In genomic region chr19:44025217-44025936, GRCh38 we compare ENCODE assay signal across 8 cellular contexts. TPM values are rescaled to one million over a fixed set of nuclear protein-coding genes. Genes with fewer than 3 reads are reported as not detected.
DNase-seq lines count a peak whose midpoint lies in the region; ATAC-seq and TF ChIP-seq lines count a peak whose summit lies in the region.

ZNF222 (plus strand) TSS chr19:44025379; CDS start chr19:44025437, 58 bp downstream.

- H3K36me3 Mint-ChIP-seq in activated CD4-positive, alpha-beta memory T cell treated with anti-CD3 and anti-CD28 coated beads, Interleukin-2, amount 10 ng/mL, durations not matched to agents 7 days and 5 days (ENCODE audit: low read depth), result peaks cover 51% of the 10 kb centered on the region

- peaks cover 7 to 11% of the 10 kb centered on the region in 2 donors for H3K9me3 ChIP-seq in lung (ENCODE audit: control insufficient read depth in 2 of 2, insufficient read depth in 1 of 2, low read length in 1 of 2)

- no peaks in the 10 kb centered on the region for H3K27me3 ChIP-seq in lung (ENCODE audit: control insufficient read depth, insufficient read depth)

- no peaks in the 10 kb centered on the region for H3K27me3 Mint-ChIP-seq in activated CD4-positive, alpha-beta memory T cell treated with anti-CD3 and anti-CD28 coated beads, Interleukin-2, amount 10 ng/mL, durations not matched to agents 7 days and 5 days

- H3K4me1 Mint-ChIP-seq in activated CD4-positive, alpha-beta memory T cell treated with anti-CD3 and anti-CD28 coated beads, Interleukin-2, amount 10 ng/mL, durations not matched to agents 7 days and 5 days, result peaks cover 17% of the 10 kb centered on the region

- WGBS in lung, 2 donors, result 4% methylated on average over 33 to 37 of the region's 37 CpGs

- peaks cover 42% of the 10 kb centered on the region for H3K9me3 Mint-ChIP-seq in activated CD4-positive, alpha-beta memory T cell treated with anti-CD3 and anti-CD28 coated beads, Interleukin-2, amount 10 ng/mL, durations not matched to agents 7 days and 5 days

- TF ChIP-seq CTCF in AG09319 (IDR thresholded peaks at IDR 0.05; ENCODE audit: low read depth, low read length) (no peak), lung (IDR thresholded peaks at IDR 0.05; ENCODE audit: control extremely low read depth, extremely low read depth) (no peak)

- H3K27ac ChIP-seq in lung (ENCODE audit: low read depth in 1 of 2, low read length in 1 of 2), result peak within 1 kb of the TSS; percentile 29 to 54

- peaks cover 0 to 6% of the 10 kb centered on the region in 2 donors for H3K4me1 ChIP-seq in lung (ENCODE audit: control insufficient read depth in 2 of 2, insufficient read depth in 2 of 2, low read length in 2 of 2)

- DNase-seq in AG09319 (ENCODE audit: extremely low read depth, low read depth) (peak; percentile 59), NCI-H69 (lab: John Stamatoyannopoulos, UW) (peak; percentile 91), lung (ENCODE audit: low spot score) (peak; percentile 88)
- peak; percentile 84 for DNase-seq in activated CD4-positive, alpha-beta memory T cell treated with anti-CD3 and anti-CD28 coated beads, Interleukin-2, amount 10 ng/mL, durations not matched to agents 7 days and 5 days
- peak; percentile 66 for DNase-seq in effector CD4-positive, alpha-beta T cell
- peak; percentile 37 to 56 (median 52) for DNase-seq in stimulated activated CD4-positive, alpha-beta T cell treated with anti-CD3 and anti-CD28 coated beads, TNF-alpha, amount 100 ng/mL, for 1 hour (ENCODE audit: low read depth in 3 of 3, low spot score in 1 of 3)

- H3K27ac Mint-ChIP-seq in activated CD4-positive, alpha-beta memory T cell treated with anti-CD3 and anti-CD28 coated beads, Interleukin-2, amount 10 ng/mL, durations not matched to agents 7 days and 5 days, result peak within 1 kb of the TSS; percentile 64

- peak within 1 kb of the TSS; percentile 96 for H3K4me3 Mint-ChIP-seq in activated CD4-positive, alpha-beta memory T cell treated with anti-CD3 and anti-CD28 coated beads, Interleukin-2, amount 10 ng/mL, durations not matched to agents 7 days and 5 days

- POLR2A ChIA-PET in activated CD4-positive, alpha-beta memory T cell treated with anti-CD3 and anti-CD28 coated beads, Interleukin-2, amount 10 ng/mL, durations not matched to agents 7 days and 5 days (lab: Charles Lee), result interaction anchor here (1.0 kb wide), 1 partner anchor 70 kb away, joined by 4 read pairs; no protein-coding TSS in a partner anchor

- peak within 1 kb of the TSS; percentile 80 for H3K4me3 ChIP-seq in lung

- ATAC-seq in GM19023 (IDR thresholded peaks at IDR 0.05; ENCODE audit: unreplicated experiment) (peak; percentile 95), HG03442 (IDR thresholded peaks at IDR 0.05; ENCODE audit: unreplicated experiment) (peak; percentile 94), lung (ENCODE audit: insufficient read depth, low FRiP score) (peak; percentile 95)

- H3K36me3 ChIP-seq in lung (ENCODE audit: control insufficient read depth in 2 of 2, insufficient read depth in 2 of 2, low read length in 2 of 2), result peaks cover 12 to 30% of the 10 kb centered on the region in 2 donors

- CTCF ChIA-PET in activated CD4-positive, alpha-beta memory T cell treated with anti-CD3 and anti-CD28 coated beads, Interleukin-2, amount 10 ng/mL, durations not matched to agents 7 days and 5 days (lab: Charles Lee), result no interaction called here

RNA-seq across cellular contexts. Expression of gene ZNF222, which starts in this region (rescaled TPM):
- 1 to 10 TPM; 3.3 to 4.3 TPM for total RNA-seq in activated CD4-positive, alpha-beta memory T cell treated with anti-CD3 and anti-CD28 coated beads, Interleukin-2, amount 10 ng/mL, durations not matched to agents 7 days and 5 days
- 1 to 10 TPM; 3.4 to 5.9 TPM for total RNA-seq in lung
- polyA plus RNA-seq in lung, result 1 to 10 TPM; 2.5 to 4.6 TPM

Comparison
In these comparisons a context has a peak if more than half of its experiments do, and no peak if none do; other contexts are left out.
1. Peak in every context shown above with its lines: DNase-seq, ATAC-seq, H3K4me3 ChIP-seq and H3K27ac ChIP-seq.